ENCODE assay signal across 20 cellular contexts in the genomic region with DNA sequence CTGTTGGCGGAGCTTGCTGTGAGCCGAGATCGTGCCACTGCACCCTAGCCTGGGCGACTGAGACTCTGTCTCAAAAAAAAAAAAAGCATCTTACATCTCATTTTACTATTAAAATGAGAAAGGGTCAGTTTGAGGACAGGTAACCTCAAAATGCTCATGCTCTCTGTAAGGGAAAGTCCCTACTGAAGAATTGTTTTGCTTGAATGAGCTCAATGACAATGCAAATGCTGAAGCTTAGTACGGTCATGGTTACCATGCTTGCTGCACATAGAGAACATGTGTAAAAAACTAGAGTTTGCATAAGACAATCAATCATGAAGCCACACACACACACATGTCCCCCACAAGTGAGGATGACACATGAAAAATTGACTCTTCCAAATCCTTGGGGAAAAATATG.
DNase-seq lines count a peak whose midpoint lies in the region; ATAC-seq lines count a peak whose summit lies in the region.
"Had no signal": no experiment of that assay in that cellular context is flagged by ENCODE, and none has a peak within 500 bp of the region (broad histone marks: within the 10 kb centered on the region; RNA-seq: fewer than 3 reads in every experiment).

No MANE protein-coding gene starts in this region.

- no peaks in the 10 kb centered on the region for H3K4me1 Mint-ChIP-seq in activated CD8-positive, alpha-beta T cell treated with anti-CD3 and anti-CD28 coated beads, Interleukin-2, amount 10 ng/mL, durations not matched to agents 7 days and 5 days (ENCODE audit: low read depth)
- H3K4me1 Mint-ChIP-seq: activated naive CD8-positive, alpha-beta T cell treated with anti-CD3 and anti-CD28 coated beads, Interleukin-2, amount 50 U/mL, for 24 hours had no signal

- peak; percentile 76 for ATAC-seq in GM19025 (IDR thresholded peaks at IDR 0.05; ENCODE audit: low read depth, unreplicated experiment)
- peak; percentile 98 for ATAC-seq in HG02759 (IDR thresholded peaks at IDR 0.05; ENCODE audit: unreplicated experiment)
- ATAC-seq in HG03571 (IDR thresholded peaks at IDR 0.05; ENCODE audit: unreplicated experiment), result peak; percentile 86
- no peak for ATAC-seq in activated CD8-positive, alpha-beta T cell treated with anti-CD3 and anti-CD28 coated beads, Interleukin-2, amount 10 ng/mL, durations not matched to agents 7 days and 5 days
- ATAC-seq in left cardiac atrium, result no peak
- ATAC-seq: activated naive CD8-positive, alpha-beta T cell treated with anti-CD3 and anti-CD28 coated beads, Interleukin-2, amount 50 U/mL, for 24 hours; activated T-cell treated with anti-CD3 and anti-CD28 coated beads, Interleukin-2, amount 50 U/mL, for 4 hours had no signal

- no peak overlapping the region for H3K27ac Mint-ChIP-seq in activated CD8-positive, alpha-beta T cell treated with anti-CD3 and anti-CD28 coated beads, Interleukin-2, amount 10 ng/mL, durations not matched to agents 7 days and 5 days
- H3K27ac Mint-ChIP-seq: activated naive CD8-positive, alpha-beta T cell treated with anti-CD3 and anti-CD28 coated beads, Interleukin-2, amount 50 U/mL, for 24 hours had no signal

- H3K9me3 Mint-ChIP-seq in activated CD8-positive, alpha-beta T cell treated with anti-CD3 and anti-CD28 coated beads, Interleukin-2, amount 10 ng/mL, durations not matched to agents 7 days and 5 days (ENCODE audit: insufficient read depth), result no peaks in the 10 kb centered on the region
- H3K9me3 Mint-ChIP-seq: activated naive CD8-positive, alpha-beta T cell treated with anti-CD3 and anti-CD28 coated beads, Interleukin-2, amount 50 U/mL, for 24 hours; activated T-cell treated with anti-CD3 and anti-CD28 coated beads, Interleukin-2, amount 50 U/mL, for 4 hours had no signal

- H3K27me3 Mint-ChIP-seq in activated CD8-positive, alpha-beta T cell treated with anti-CD3 and anti-CD28 coated beads, Interleukin-2, amount 10 ng/mL, durations not matched to agents 7 days and 5 days (ENCODE audit: low read depth), result no peaks in the 10 kb centered on the region

- DNase-seq in renal cortical epithelial cell (ENCODE audit: low read depth) (peak; percentile 79), DMS53 treated with DMSO at 0.1 percent for 48 hours (lab: John Stamatoyannopoulos, UW; ENCODE audit: unreplicated experiment) (no peak), left cardiac atrium (no peak), T-helper 1 cell (no peak)
- DNase-seq in activated CD8-positive, alpha-beta T cell treated with anti-CD3 and anti-CD28 coated beads, Interleukin-2, amount 10 ng/mL, durations not matched to agents 7 days and 5 days, result no peak
- DNase-seq: activated CD4-positive, alpha-beta T cell treated with anti-CD3 and anti-CD28 coated beads, Interleukin-2, amount 50 U/mL, for 4 hours; activated naive CD8-positive, alpha-beta T cell treated with anti-CD3 and anti-CD28 coated beads, Interleukin-2, amount 50 U/mL, for 24 hours; activated T-cell treated with anti-CD3 and anti-CD28 coated beads, Interleukin-2, amount 50 U/mL, for 4 hours; effector CD8-positive, alpha-beta T cell; HFFc6; hippocampal formation; KG1; NCI-H1092; SJCRH30; stimulated activated CD4-positive, alpha-beta T cell treated with anti-CD3 and anti-CD28 coated beads, Interleukin-4, amount 100 ng/mL, for 1 hour; stimulated activated CD8-positive, alpha-beta memory T cell treated with anti-CD3 and anti-CD28 coated beads, Interleukin-4, amount 100 ng/mL, for 48 hours; T1000 had no signal

- intact Hi-C loops in left cardiac atrium (cut with DNase I), result no loop called here

- CTCF ChIA-PET in activated CD8-positive, alpha-beta T cell treated with anti-CD3 and anti-CD28 coated beads, Interleukin-2, amount 10 ng/mL, durations not matched to agents 7 days and 5 days (lab: Charles Lee), result no interaction called here

- no peaks in the 10 kb centered on the region for H3K36me3 Mint-ChIP-seq in activated CD8-positive, alpha-beta T cell treated with anti-CD3 and anti-CD28 coated beads, Interleukin-2, amount 10 ng/mL, durations not matched to agents 7 days and 5 days (ENCODE audit: low read depth)

- H3K4me3 Mint-ChIP-seq in activated CD8-positive, alpha-beta T cell treated with anti-CD3 and anti-CD28 coated beads, Interleukin-2, amount 10 ng/mL, durations not matched to agents 7 days and 5 days, result no peak overlapping the region
- H3K4me3 Mint-ChIP-seq: activated naive CD8-positive, alpha-beta T cell treated with anti-CD3 and anti-CD28 coated beads, Interleukin-2, amount 50 U/mL, for 24 hours; activated T-cell treated with anti-CD3 and anti-CD28 coated beads, Interleukin-2, amount 50 U/mL, for 4 hours; HFFc6 had no signal

- POLR2A ChIA-PET in activated CD8-positive, alpha-beta T cell treated with anti-CD3 and anti-CD28 coated beads, Interleukin-2, amount 10 ng/mL, durations not matched to agents 7 days and 5 days (lab: Charles Lee), result no interaction called here

Comparison
In these comparisons a context has a peak if more than half of its experiments do, and no peak if none do; other contexts are left out.
1. ATAC-seq: peak in GM19025 (single experiment), HG02759 (single experiment) and HG03571 (single experiment); none in activated CD8-positive, alpha-beta T cell treated with anti-CD3 and anti-CD28 coated beads, Interleukin-2, amount 10 ng/mL, durations not matched to agents 7 days and 5 days (single experiment) and left cardiac atrium (0 of 2).